In genomic region chr9:90921104-90921503, GRCh38 we compare ENCODE assay signal across 11 cellular contexts.
DNase-seq lines count a peak whose midpoint lies in the region; ATAC-seq and TF ChIP-seq lines count a peak whose summit lies in the region.
"Had no signal": no experiment of that assay in that cellular context is flagged by ENCODE, and none has a peak within 500 bp of the region (broad histone marks: within the 10 kb centered on the region; RNA-seq: fewer than 3 reads in every experiment).

No MANE protein-coding gene starts in this region.

- H3K36me3 Mint-ChIP-seq in naive thymus-derived CD4-positive, alpha-beta T cell: no peaks in the 10 kb centered on the region

- peaks cover 8 to 22% (median 17%) of the 10 kb centered on the region in 5 donors for H3K27me3 Mint-ChIP-seq in naive thymus-derived CD4-positive, alpha-beta T cell

- no peaks in the 10 kb centered on the region for H3K36me3 ChIP-seq in BLaER1
- H3K36me3 ChIP-seq in naive thymus-derived CD4-positive, alpha-beta T cell (ENCODE audit: control insufficient read depth in 2 of 3, insufficient read depth in 3 of 3, low read length in 3 of 3): no peaks in the 10 kb centered on the region

- H3K9me3 Mint-ChIP-seq in naive thymus-derived CD4-positive, alpha-beta T cell: no peaks in the 10 kb centered on the region

- TF ChIP-seq CTCF in dorsolateral prefrontal cortex (IDR thresholded peaks at IDR 0.05 in 54 of 56, conservative IDR thresholded peaks at IDR 0.05 in 2 of 56; ENCODE audit: low read depth in 1 of 56, partially characterized antibody in 56 of 56): no peak

- H3K27me3 ChIP-seq in BLaER1: peaks cover 4% of the 10 kb centered on the region; the same call in 1 of the 2 replicates
- peaks cover 0 to 5% (median 0%) of the 10 kb centered on the region in 45 donors for H3K27me3 ChIP-seq in dorsolateral prefrontal cortex
- no peaks in the 10 kb centered on the region for H3K27me3 ChIP-seq in naive thymus-derived CD4-positive, alpha-beta T cell (ENCODE audit: control insufficient read depth in 2 of 2, insufficient read depth in 2 of 2, low read length in 2 of 2)

- H3K4me3 ChIP-seq in BLaER1 (no peak overlapping the region), dorsolateral prefrontal cortex (no peak overlapping the region)
- H3K4me3 ChIP-seq in naive thymus-derived CD4-positive, alpha-beta T cell (ENCODE audit: low read length): no peak overlapping the region
- H3K4me3 ChIP-seq: K562, skin epidermis had no signal

- no peak overlapping the region for H3K4me3 Mint-ChIP-seq in naive thymus-derived CD4-positive, alpha-beta T cell

- DNase-seq in NCI-H1694 (lab: John Stamatoyannopoulos, UW) (peak; percentile 15), dorsolateral prefrontal cortex (peak in 6 of 10 donors; percentile 19 to 66 (median 48)), midbrain (lab: John Stamatoyannopoulos, UW) (peak; percentile 52), SW480 (ENCODE audit: low spot score) (no peak)
- DNase-seq in naive thymus-derived CD4-positive, alpha-beta T cell: no peak
- DNase-seq: stimulated activated naive CD8-positive, alpha-beta T cell treated with anti-CD3 and anti-CD28 coated beads, Interleukin-15, Interleukin-2, amounts not matched to agents 100 U/mL and 50 U/mL, for 24 hours had no signal

- POLR2A ChIA-PET in naive thymus-derived CD4-positive, alpha-beta T cell (lab: Charles Lee): no interaction called here

- H3K9me3 ChIP-seq in BLaER1: peaks cover 19% of the 10 kb centered on the region
- no peaks in the 10 kb centered on the region for H3K9me3 ChIP-seq in naive thymus-derived CD4-positive, alpha-beta T cell (ENCODE audit: control insufficient read depth in 2 of 3, low read length in 3 of 3)

- H3K27ac Mint-ChIP-seq in naive thymus-derived CD4-positive, alpha-beta T cell: no peak overlapping the region

- no peaks in the 10 kb centered on the region for H4K20me1 ChIP-seq in BLaER1

- peaks cover 0 to 1% (median 0%) of the 10 kb centered on the region in 7 donors for H3K4me1 Mint-ChIP-seq in naive thymus-derived CD4-positive, alpha-beta T cell

- H3K4me2 ChIP-seq in BLaER1: peak overlapping the region; percentile 53

- intact Hi-C loops in dorsolateral prefrontal cortex (cut with DNase I): no loop called here
- intact Hi-C loops in naive thymus-derived CD4-positive, alpha-beta T cell (cut with micrococcal nuclease): no loop called here

- CTCF ChIA-PET in naive thymus-derived CD4-positive, alpha-beta T cell (lab: Charles Lee): no interaction called here

- ATAC-seq in GM19452 (IDR thresholded peaks at IDR 0.05; ENCODE audit: unreplicated experiment) (no peak), HG02938 (IDR thresholded peaks at IDR 0.05; ENCODE audit: unreplicated experiment) (no peak)
- ATAC-seq in naive thymus-derived CD4-positive, alpha-beta T cell: no peak
- ATAC-seq: K562; stimulated activated naive CD8-positive, alpha-beta T cell treated with anti-CD3 and anti-CD28 coated beads, Interleukin-15, Interleukin-2, amounts not matched to agents 100 U/mL and 50 U/mL, for 24 hours had no signal

- peak overlapping the region; percentile 57 for H3K27ac ChIP-seq in BLaER1
- no peak overlapping the region for H3K27ac ChIP-seq in dorsolateral prefrontal cortex
- no peak overlapping the region for H3K27ac ChIP-seq in naive thymus-derived CD4-positive, alpha-beta T cell (ENCODE audit: low read depth, low read length)

- H3K9ac ChIP-seq in BLaER1: no peak overlapping the region; the same call in 1 of the 2 replicates

- H3K4me1 ChIP-seq in BLaER1: peaks cover 54% of the 10 kb centered on the region
- no peaks in the 10 kb centered on the region for H3K4me1 ChIP-seq in naive thymus-derived CD4-positive, alpha-beta T cell (ENCODE audit: control insufficient read depth in 2 of 2, insufficient read depth in 2 of 2, low read length in 2 of 2)

Comparison
In these comparisons a context has a peak if more than half of its experiments do, and no peak if none do; other contexts are left out.
1. DNase-seq: peak in NCI-H1694 (single experiment), dorsolateral prefrontal cortex (6 of 10) and midbrain (single experiment); none in SW480 (single experiment) and naive thymus-derived CD4-positive, alpha-beta T cell (0 of 9).